Comparison of ENCODE assay signal across 8 cellular contexts in the genomic region with DNA sequence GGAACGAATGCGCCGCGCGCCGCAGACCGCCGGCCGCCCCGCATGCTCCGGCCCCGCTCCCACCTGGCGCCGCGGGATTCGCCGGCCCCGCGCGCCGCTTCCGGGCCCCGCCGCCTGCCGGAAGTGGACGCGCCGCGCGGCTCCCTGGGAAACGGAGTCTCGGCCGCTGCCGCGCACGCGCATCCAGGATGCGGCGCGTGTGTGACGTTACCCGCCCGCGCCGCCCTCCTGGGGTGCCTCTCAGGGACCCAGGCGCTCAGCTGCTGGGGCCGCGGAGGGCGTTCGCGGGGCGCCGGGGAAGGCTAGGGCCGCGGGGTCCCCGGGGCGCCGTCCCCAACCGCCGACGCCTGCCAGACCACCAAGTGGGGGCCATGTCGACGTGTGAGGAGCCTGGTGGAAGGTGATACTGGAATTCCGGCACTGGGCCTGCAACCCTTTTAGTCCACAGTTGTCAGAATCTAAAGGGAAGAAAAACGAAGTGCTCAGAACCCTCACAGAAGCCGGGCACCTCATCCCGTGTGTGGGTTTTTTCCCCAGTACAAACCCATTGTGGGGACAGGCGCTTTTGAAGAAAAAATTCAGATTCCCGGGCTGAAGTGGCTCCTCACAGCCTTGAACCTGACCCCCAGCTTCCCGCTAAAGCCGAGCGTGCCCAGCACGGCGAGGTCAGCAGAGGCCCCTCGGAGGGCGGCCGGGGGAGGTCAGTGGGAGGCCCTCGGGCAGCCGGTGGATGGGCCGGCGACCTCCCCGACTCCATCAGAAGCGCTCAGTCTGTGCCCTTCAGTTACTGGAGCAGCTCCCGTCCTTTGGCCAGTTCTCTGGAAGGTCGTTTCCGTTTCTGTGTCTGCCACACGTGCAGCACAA. TPM values are rescaled to one million over a fixed set of nuclear protein-coding genes. Genes with fewer than 3 reads are reported as not detected.
DNase-seq lines count a peak whose midpoint lies in the region.

A gene with protein sequence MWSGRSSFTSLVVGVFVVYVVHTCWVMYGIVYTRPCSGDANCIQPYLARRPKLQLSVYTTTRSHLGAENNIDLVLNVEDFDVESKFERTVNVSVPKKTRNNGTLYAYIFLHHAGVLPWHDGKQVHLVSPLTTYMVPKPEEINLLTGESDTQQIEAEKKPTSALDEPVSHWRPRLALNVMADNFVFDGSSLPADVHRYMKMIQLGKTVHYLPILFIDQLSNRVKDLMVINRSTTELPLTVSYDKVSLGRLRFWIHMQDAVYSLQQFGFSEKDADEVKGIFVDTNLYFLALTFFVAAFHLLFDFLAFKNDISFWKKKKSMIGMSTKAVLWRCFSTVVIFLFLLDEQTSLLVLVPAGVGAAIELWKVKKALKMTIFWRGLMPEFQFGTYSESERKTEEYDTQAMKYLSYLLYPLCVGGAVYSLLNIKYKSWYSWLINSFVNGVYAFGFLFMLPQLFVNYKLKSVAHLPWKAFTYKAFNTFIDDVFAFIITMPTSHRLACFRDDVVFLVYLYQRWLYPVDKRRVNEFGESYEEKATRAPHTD (minus strand): TSS at position 125 of the 864 bp plus-strand sequence. CDS start 258 bp downstream, outside the sequence.

- DNase-seq in ELR (ENCODE audit: low read depth), result peak; percentile 86
- peak; percentile 99 for DNase-seq in H7
- peak; percentile 86 for DNase-seq in M059J (ENCODE audit: low read depth)
- DNase-seq in SJSA1 (ENCODE audit: low read depth in 1 of 2, low spot score in 2 of 2), result peak; percentile 87 to 88
- peak; percentile 59 to 84 (median 64) for DNase-seq in activated naive CD4-positive, alpha-beta T cell (lab: John Stamatoyannopoulos, UW)
- peak; percentile 72 for DNase-seq in foreskin melanocyte
- DNase-seq in stromal cell of bone marrow (ENCODE audit: low read depth), result peak; percentile 74

- H3K9me3 ChIP-seq in SJSA1 (replicated peaks) (no peaks in the 10 kb centered on the region), neuron (ENCODE audit: low read length) (no peaks in the 10 kb centered on the region)

- peak within 1 kb of the TSS; percentile 78 for H3K27ac ChIP-seq in SJSA1

- H2AFZ ChIP-seq in neuron (ENCODE audit: low read depth, low read length), result peak within 1 kb of the TSS; percentile 93

- H3K27me3 ChIP-seq in H7 (ENCODE audit: control insufficient read depth, insufficient read depth, low read length) (no peaks in the 10 kb centered on the region), SJSA1 (replicated peaks) (0 out of 2 replicates have a peak, but pooled peaks cover 7% of the 10 kb centered on the region), neuron (ENCODE audit: insufficient read depth, low read length) (no peaks in the 10 kb centered on the region)

- H3K4me3 ChIP-seq in H7 (ENCODE audit: insufficient read depth, low read depth, low read length) (peak within 1 kb of the TSS; percentile 82), SJSA1 (peak within 1 kb of the TSS; percentile 95), neuron (ENCODE audit: low read length) (peak within 1 kb of the TSS; percentile 93)

- H3K4me1 ChIP-seq in SJSA1 (replicated peaks), result peaks cover 16% of the 10 kb centered on the region
- H3K4me1 ChIP-seq in neuron (ENCODE audit: insufficient read depth, low read length), result peaks cover 21% of the 10 kb centered on the region

- peaks cover 18% of the 10 kb centered on the region for H3K36me3 ChIP-seq in H7 (replicated peaks; ENCODE audit: control insufficient read depth, insufficient read depth, low read length)
- H3K36me3 ChIP-seq in SJSA1, result peaks cover 43% of the 10 kb centered on the region
- peaks cover 25% of the 10 kb centered on the region for H3K36me3 ChIP-seq in neuron (ENCODE audit: insufficient read depth, low read length)

RNA-seq across cellular contexts. Expression of the gene that starts here (rescaled TPM):
- total RNA-seq in H7 (2014; rRNA removed; shearing (Covaris generic)), result 171 and 173 TPM in 2 replicates
- 150 and 262 TPM in 2 replicates for total RNA-seq in M059J (2014; rRNA removed; shearing (Covaris generic))
- total RNA-seq in SJSA1 (2014; rRNA removed; shearing (Covaris generic)), result 241 and 247 TPM in 2 replicates

Comparison
In these comparisons a context has a peak if more than half of its experiments do, and no peak if none do; other contexts are left out.
1. Peak in every context shown above with its lines: DNase-seq, H3K4me3 ChIP-seq and H3K27ac ChIP-seq.